In the genomic region with DNA sequence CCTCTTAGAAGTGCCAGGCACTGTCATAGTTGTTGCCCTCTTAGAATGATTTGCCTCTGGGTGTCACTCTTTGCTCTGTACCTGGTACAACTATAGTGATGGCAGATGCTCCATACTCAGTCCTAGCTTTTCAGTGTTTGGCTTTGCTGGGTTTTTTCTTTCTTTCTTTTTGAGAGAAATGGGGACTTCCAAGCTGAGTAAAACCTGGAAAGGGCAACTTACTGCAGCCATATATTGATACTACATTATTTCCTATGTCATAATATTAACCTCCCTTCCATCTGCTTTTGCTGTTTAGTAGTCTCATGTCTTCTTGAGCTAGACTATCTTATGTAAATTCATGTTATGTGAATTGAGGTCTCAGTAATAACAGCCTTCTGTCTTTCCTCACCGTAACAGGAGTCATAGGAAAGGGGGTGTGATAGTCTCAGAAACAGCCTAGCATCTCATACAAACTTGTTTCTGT, we compare ENCODE assay signal across 1 cellular context.
TF ChIP-seq lines count a peak whose summit lies in the region.

No MANE protein-coding gene starts in this region.

TF ChIP-seq in GM23338, 12 proteins besides CTCF, POLR2A, EP300 and RAD21 (continued from another document):
- TF ChIP-seq, protein P1, sequence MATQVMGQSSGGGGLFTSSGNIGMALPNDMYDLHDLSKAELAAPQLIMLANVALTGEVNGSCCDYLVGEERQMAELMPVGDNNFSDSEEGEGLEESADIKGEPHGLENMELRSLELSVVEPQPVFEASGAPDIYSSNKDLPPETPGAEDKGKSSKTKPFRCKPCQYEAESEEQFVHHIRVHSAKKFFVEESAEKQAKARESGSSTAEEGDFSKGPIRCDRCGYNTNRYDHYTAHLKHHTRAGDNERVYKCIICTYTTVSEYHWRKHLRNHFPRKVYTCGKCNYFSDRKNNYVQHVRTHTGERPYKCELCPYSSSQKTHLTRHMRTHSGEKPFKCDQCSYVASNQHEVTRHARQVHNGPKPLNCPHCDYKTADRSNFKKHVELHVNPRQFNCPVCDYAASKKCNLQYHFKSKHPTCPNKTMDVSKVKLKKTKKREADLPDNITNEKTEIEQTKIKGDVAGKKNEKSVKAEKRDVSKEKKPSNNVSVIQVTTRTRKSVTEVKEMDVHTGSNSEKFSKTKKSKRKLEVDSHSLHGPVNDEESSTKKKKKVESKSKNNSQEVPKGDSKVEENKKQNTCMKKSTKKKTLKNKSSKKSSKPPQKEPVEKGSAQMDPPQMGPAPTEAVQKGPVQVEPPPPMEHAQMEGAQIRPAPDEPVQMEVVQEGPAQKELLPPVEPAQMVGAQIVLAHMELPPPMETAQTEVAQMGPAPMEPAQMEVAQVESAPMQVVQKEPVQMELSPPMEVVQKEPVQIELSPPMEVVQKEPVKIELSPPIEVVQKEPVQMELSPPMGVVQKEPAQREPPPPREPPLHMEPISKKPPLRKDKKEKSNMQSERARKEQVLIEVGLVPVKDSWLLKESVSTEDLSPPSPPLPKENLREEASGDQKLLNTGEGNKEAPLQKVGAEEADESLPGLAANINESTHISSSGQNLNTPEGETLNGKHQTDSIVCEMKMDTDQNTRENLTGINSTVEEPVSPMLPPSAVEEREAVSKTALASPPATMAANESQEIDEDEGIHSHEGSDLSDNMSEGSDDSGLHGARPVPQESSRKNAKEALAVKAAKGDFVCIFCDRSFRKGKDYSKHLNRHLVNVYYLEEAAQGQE (IDR thresholded peaks at IDR 0.05; ENCODE audit: unreplicated experiment) = no peak
- TF ChIP-seq, protein P2, sequence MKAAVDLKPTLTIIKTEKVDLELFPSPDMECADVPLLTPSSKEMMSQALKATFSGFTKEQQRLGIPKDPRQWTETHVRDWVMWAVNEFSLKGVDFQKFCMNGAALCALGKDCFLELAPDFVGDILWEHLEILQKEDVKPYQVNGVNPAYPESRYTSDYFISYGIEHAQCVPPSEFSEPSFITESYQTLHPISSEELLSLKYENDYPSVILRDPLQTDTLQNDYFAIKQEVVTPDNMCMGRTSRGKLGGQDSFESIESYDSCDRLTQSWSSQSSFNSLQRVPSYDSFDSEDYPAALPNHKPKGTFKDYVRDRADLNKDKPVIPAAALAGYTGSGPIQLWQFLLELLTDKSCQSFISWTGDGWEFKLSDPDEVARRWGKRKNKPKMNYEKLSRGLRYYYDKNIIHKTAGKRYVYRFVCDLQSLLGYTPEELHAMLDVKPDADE (IDR thresholded peaks at IDR 0.05) = no peak
- TF ChIP-seq NANOG (IDR thresholded peaks at IDR 0.05; ENCODE audit: borderline replicate concordance) (no peak), STAT1 (IDR thresholded peaks at IDR 0.05; ENCODE audit: unreplicated experiment) (no peak)
